In genomic region chr4:184721254-184721653, GRCh38 we compare ENCODE assay signal across 30 cellular contexts.
"Had no signal": no experiment of that assay in that cellular context is flagged by ENCODE, and none has a peak within 500 bp of the region (broad histone marks: within the 10 kb centered on the region; RNA-seq: fewer than 3 reads in every experiment).

No MANE protein-coding gene starts in this region.

- H3K9me3 ChIP-seq: lower lobe of right lung, pancreas, prostate gland, testis, thyroid gland, upper lobe of right lung had no signal

- H3K9me3 Mint-ChIP-seq: neural crest cell had no signal

- ATAC-seq: left cardiac atrium; left lobe of liver; lower lobe of right lung; naive thymus-derived CD8-positive, alpha-beta T cell; pancreas; right cardiac atrium; sciatic nerve; stimulated activated naive B cell treated with anti-CD40 and anti-IgM and Interleukin-4, amounts not matched to agents 10 μg/mL and 1 μg/mL and 100 μg/mL, for 72 hours; stimulated activated naive CD8-positive, alpha-beta T cell treated with anti-CD3 and anti-CD28 coated beads, Interleukin-15, Interleukin-2, amounts not matched to agents 100 U/mL and 50 U/mL, for 24 hours; upper lobe of right lung had no signal

- H3K27me3 Mint-ChIP-seq: naive thymus-derived CD8-positive, alpha-beta T cell; stimulated activated naive B cell treated with anti-CD40 and anti-IgM and Interleukin-4, amounts not matched to agents 10 μg/mL and 1 μg/mL and 100 μg/mL, for 72 hours had no signal

- H3K27ac ChIP-seq: lower lobe of right lung, pancreas, prostate gland, skin epidermis, stomach, testis, thyroid gland, upper lobe of right lung had no signal

- H3K4me1 ChIP-seq: lower lobe of right lung, pancreas, prostate gland, stomach, testis, thyroid gland, upper lobe of right lung had no signal

- H3K36me3 ChIP-seq: lower lobe of right lung, pancreas, prostate gland, stomach, thyroid gland, upper lobe of right lung had no signal

- H3K27ac Mint-ChIP-seq: naive thymus-derived CD8-positive, alpha-beta T cell; nephron; stimulated activated naive B cell treated with anti-CD40 and anti-IgM and Interleukin-4, amounts not matched to agents 10 μg/mL and 1 μg/mL and 100 μg/mL, for 72 hours had no signal

- FAIRE-seq: keratinocyte, pancreas, urothelium cell line had no signal

- H3K27me3 ChIP-seq: pancreas, stomach, testis, thyroid gland, upper lobe of right lung had no signal

- H3K4me1 Mint-ChIP-seq: neural crest cell had no signal

- H3K4me3 Mint-ChIP-seq: naive thymus-derived CD8-positive, alpha-beta T cell; nephron; neural crest cell; stimulated activated naive B cell treated with anti-CD40 and anti-IgM and Interleukin-4, amounts not matched to agents 10 μg/mL and 1 μg/mL and 100 μg/mL, for 72 hours had no signal

- H3K4me3 ChIP-seq: lower lobe of right lung, pancreas, prostate gland, skin epidermis, stomach, testis, thyroid gland, upper lobe of right lung had no signal

- DNase-seq: kidney glomerular epithelial cell; left cardiac atrium; lower lobe of right lung; mammary epithelial cell; mesenchymal stem cell; naive thymus-derived CD8-positive, alpha-beta T cell; nucleus accumbens; pancreas; posterior cingulate gyrus; retina; right cardiac atrium; stimulated activated CD4-positive, alpha-beta T cell treated with anti-CD3 and anti-CD28 coated beads, Interleukin-12 subunit alpha, Interleukin-12 subunit beta, amount 100 ng/mL, for 4 hours; stimulated activated CD4-positive, alpha-beta T cell treated with anti-CD3 and anti-CD28 coated beads, Interleukin-15, amount 100 ng/mL, for 24 hours; stimulated activated CD4-positive, alpha-beta T cell treated with anti-CD3 and anti-CD28 coated beads, Interleukin-2, amount 100 ng/mL, for 24 hours; stimulated activated CD4-positive, alpha-beta T cell treated with anti-CD3 and anti-CD28 coated beads, Interleukin-4, amount 100 ng/mL, for 1 hour; stimulated activated naive B cell treated with anti-CD40 and anti-IgM and Interleukin-4, amounts not matched to agents 10 μg/mL and 1 μg/mL and 100 μg/mL, for 72 hours; stimulated activated naive CD8-positive, alpha-beta T cell treated with anti-CD3 and anti-CD28 coated beads, Interleukin-15, Interleukin-2, amounts not matched to agents 100 U/mL and 50 U/mL, for 24 hours; stomach; testis; thyroid gland; trophoblast cell; upper lobe of right lung had no signal
